ENCODE assay signal across 11 cellular contexts in the genomic region with DNA sequence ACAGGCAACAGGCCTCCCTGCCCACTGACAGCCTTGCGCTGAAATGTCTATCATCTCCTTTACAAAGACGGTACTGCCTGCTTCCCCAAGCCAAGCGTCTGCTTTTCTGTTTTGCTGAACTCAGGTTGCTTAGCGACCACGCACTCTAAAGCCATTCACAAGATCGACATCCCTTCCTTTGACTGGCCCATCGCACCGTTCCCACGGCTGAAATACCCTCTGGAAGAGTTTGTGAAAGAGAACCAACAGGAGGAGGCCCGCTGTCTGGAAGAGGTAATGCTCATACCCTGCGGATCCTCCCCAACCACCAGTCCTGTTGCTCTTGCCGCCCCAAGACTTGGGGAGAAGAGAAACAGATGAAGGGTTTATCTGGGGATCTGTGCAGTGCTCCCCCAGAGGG.
"Had no signal": no experiment of that assay in that cellular context is flagged by ENCODE, and none has a peak within 500 bp of the region (broad histone marks: within the 10 kb centered on the region; RNA-seq: fewer than 3 reads in every experiment).

No MANE protein-coding gene starts in this region.

- H3K4me3 Mint-ChIP-seq: activated naive CD8-positive, alpha-beta T cell treated with anti-CD3 and anti-CD28 coated beads, Interleukin-2, amount 50 U/mL, for 24 hours; activated T-helper 17 cell treated with anti-CD3 and anti-CD28 coated beads, Interleukin-2, amount 50 U/mL, for 72 hours; nephron; stimulated activated memory B cell treated with anti-CD40 and anti-IgM and Interleukin-4, amounts not matched to agents 10 μg/mL and 1 μg/mL and 100 μg/mL, for 72 hours; T-helper 2 cell treated with Interferon-gamma antibody and Interleukin-4, amounts not matched to agents 5 μg/mL and 100 μg/mL, for 36 hours had no signal

- H3K27me3 ChIP-seq: dorsolateral prefrontal cortex, ovary, sigmoid colon had no signal

- H3K36me3 ChIP-seq: ovary had no signal

- H3K4me3 ChIP-seq: dorsolateral prefrontal cortex, ovary, sigmoid colon had no signal

- H3K4me1 ChIP-seq: sigmoid colon had no signal

- DNase-seq: activated CD4-positive, alpha-beta T cell treated with anti-CD3 and anti-CD28 coated beads, Interleukin-2, amount 50 U/mL, for 4 hours; activated naive CD4-positive, alpha-beta T cell treated with Interleukin-2 at 50 U/mL for 16 hours; activated naive CD8-positive, alpha-beta T cell treated with anti-CD3 and anti-CD28 coated beads, Interleukin-2, amount 50 U/mL, for 24 hours; dorsolateral prefrontal cortex; ovary; sigmoid colon; stimulated activated CD4-positive, alpha-beta T cell treated with anti-CD3 and anti-CD28 coated beads, Interleukin-1b, Interleukin-23, amount 100 ng/mL, for 48 hours had no signal

- H3K27ac Mint-ChIP-seq: activated T-helper 17 cell treated with anti-CD3 and anti-CD28 coated beads, Interleukin-2, amount 50 U/mL, for 72 hours; nephron; stimulated activated memory B cell treated with anti-CD40 and anti-IgM and Interleukin-4, amounts not matched to agents 10 μg/mL and 1 μg/mL and 100 μg/mL, for 72 hours; T-helper 2 cell treated with Interferon-gamma antibody and Interleukin-4, amounts not matched to agents 5 μg/mL and 100 μg/mL, for 36 hours had no signal

- H3K9me3 Mint-ChIP-seq: activated naive CD8-positive, alpha-beta T cell treated with anti-CD3 and anti-CD28 coated beads, Interleukin-2, amount 50 U/mL, for 24 hours; activated T-helper 17 cell treated with anti-CD3 and anti-CD28 coated beads, Interleukin-2, amount 50 U/mL, for 72 hours; nephron; stimulated activated memory B cell treated with anti-CD40 and anti-IgM and Interleukin-4, amounts not matched to agents 10 μg/mL and 1 μg/mL and 100 μg/mL, for 72 hours; T-helper 2 cell treated with Interferon-gamma antibody and Interleukin-4, amounts not matched to agents 5 μg/mL and 100 μg/mL, for 36 hours had no signal

- H3K9me3 ChIP-seq: ovary, sigmoid colon had no signal

- H3K4me1 Mint-ChIP-seq: activated naive CD8-positive, alpha-beta T cell treated with anti-CD3 and anti-CD28 coated beads, Interleukin-2, amount 50 U/mL, for 24 hours; activated T-helper 17 cell treated with anti-CD3 and anti-CD28 coated beads, Interleukin-2, amount 50 U/mL, for 72 hours; nephron; stimulated activated memory B cell treated with anti-CD40 and anti-IgM and Interleukin-4, amounts not matched to agents 10 μg/mL and 1 μg/mL and 100 μg/mL, for 72 hours had no signal

- H3K27ac ChIP-seq: dorsolateral prefrontal cortex, ovary, sigmoid colon had no signal

- H3K27me3 Mint-ChIP-seq: activated naive CD8-positive, alpha-beta T cell treated with anti-CD3 and anti-CD28 coated beads, Interleukin-2, amount 50 U/mL, for 24 hours; activated T-helper 17 cell treated with anti-CD3 and anti-CD28 coated beads, Interleukin-2, amount 50 U/mL, for 72 hours; stimulated activated memory B cell treated with anti-CD40 and anti-IgM and Interleukin-4, amounts not matched to agents 10 μg/mL and 1 μg/mL and 100 μg/mL, for 72 hours had no signal
